Comparison of ENCODE assay signal across 8 cellular contexts in the genomic region with DNA sequence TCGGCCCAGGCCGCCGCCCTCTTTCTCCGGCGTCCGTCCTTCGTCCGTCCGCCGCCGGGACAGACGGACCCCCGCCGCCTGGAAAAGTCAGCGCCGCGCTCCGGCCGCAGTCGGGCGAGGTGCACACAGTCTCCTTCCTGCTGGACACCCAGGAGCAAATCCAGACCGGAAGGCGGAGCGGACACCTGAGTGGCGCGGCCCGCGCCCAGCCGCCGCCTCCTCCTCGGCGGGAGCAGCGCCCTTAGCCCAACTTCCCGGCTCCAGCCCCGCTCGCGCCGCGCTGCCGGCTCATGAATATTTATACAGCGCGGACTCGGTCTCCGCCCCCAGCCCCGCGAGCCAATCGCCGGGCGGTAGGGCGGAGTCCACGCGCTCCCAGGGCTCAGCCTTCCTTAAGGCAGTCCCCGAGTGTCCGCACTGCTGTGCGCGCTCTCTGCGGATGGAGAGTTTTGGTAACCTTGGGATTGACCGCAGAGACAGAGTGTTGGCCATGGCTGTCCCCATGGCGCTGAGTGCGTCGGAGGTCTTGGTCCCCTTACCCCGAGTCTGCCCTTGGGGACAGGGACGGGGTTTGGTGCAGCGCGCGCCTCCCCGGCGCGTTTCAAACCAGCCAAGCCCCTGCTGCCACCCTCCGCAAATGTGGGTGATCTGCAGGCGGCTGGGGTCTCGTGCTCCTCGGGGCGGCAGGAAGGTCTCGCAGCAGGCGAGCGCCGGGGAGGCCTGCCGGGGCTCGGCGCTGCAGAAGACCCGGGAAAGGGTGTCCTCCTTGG.
DNase-seq lines count a peak whose midpoint lies in the region; ATAC-seq lines count a peak whose summit lies in the region.

A gene with protein sequence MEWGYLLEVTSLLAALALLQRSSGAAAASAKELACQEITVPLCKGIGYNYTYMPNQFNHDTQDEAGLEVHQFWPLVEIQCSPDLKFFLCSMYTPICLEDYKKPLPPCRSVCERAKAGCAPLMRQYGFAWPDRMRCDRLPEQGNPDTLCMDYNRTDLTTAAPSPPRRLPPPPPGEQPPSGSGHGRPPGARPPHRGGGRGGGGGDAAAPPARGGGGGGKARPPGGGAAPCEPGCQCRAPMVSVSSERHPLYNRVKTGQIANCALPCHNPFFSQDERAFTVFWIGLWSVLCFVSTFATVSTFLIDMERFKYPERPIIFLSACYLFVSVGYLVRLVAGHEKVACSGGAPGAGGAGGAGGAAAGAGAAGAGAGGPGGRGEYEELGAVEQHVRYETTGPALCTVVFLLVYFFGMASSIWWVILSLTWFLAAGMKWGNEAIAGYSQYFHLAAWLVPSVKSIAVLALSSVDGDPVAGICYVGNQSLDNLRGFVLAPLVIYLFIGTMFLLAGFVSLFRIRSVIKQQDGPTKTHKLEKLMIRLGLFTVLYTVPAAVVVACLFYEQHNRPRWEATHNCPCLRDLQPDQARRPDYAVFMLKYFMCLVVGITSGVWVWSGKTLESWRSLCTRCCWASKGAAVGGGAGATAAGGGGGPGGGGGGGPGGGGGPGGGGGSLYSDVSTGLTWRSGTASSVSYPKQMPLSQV (minus strand): TSS at position 274 of the 770 bp plus-strand sequence. CDS start 867 bp downstream, outside the sequence.

- peaks cover 47% of the 10 kb centered on the region for H3K27me3 ChIP-seq in neuron (ENCODE audit: insufficient read depth, low read length)
- H3K27me3 ChIP-seq in stomach smooth muscle (ENCODE audit: control insufficient read depth in 1 of 2, insufficient read depth in 2 of 2, low read length in 2 of 2) = no peaks in the 10 kb centered on the region

- ATAC-seq in GM21576 (IDR thresholded peaks at IDR 0.05; ENCODE audit: unreplicated experiment) = peak; percentile 88

- H3K9me3 ChIP-seq in neuron (ENCODE audit: low read length) = peaks cover 6% of the 10 kb centered on the region
- peaks cover 0 to under 1% of the 10 kb centered on the region in 2 donors for H3K9me3 ChIP-seq in stomach smooth muscle (ENCODE audit: control insufficient read depth in 2 of 2, low read length in 2 of 2)

- peak within 1 kb of the TSS; percentile 98 for H2AFZ ChIP-seq in neuron (ENCODE audit: low read depth, low read length)

- H3K4me1 ChIP-seq in neuron (ENCODE audit: insufficient read depth, low read length) (peaks cover 16% of the 10 kb centered on the region), stomach smooth muscle (ENCODE audit: control insufficient read depth, insufficient read depth, low read length) (peaks cover 25% of the 10 kb centered on the region)

- H3K36me3 ChIP-seq in neuron (ENCODE audit: insufficient read depth, low read length) (no peaks in the 10 kb centered on the region), stomach smooth muscle (ENCODE audit: control insufficient read depth in 2 of 2, insufficient read depth in 2 of 2, low read length in 2 of 2) (no peaks in the 10 kb centered on the region)

- H3K9ac ChIP-seq in stomach smooth muscle (ENCODE audit: low read length in 2 of 2) = peak within 1 kb of the TSS; percentile 55 to 63

- peak within 1 kb of the TSS; percentile 60 for H3K27ac ChIP-seq in stomach smooth muscle (ENCODE audit: low read length)

- DNase-seq in DMS153 treated with DMSO at 0.1 percent for 48 hours (lab: John Stamatoyannopoulos, UW; ENCODE audit: unreplicated experiment) (peak; percentile 46), HuH-7.5 (ENCODE audit: low spot score) (peak; percentile 67), RKO (ENCODE audit: low spot score) (peak; percentile 85), foreskin melanocyte (peak; percentile 86)
- DNase-seq in activated naive CD4-positive, alpha-beta T cell (lab: John Stamatoyannopoulos, UW) = peak; percentile 11 to 44 (median 29)

- H3K4me3 ChIP-seq in neuron (ENCODE audit: low read length) (peak within 1 kb of the TSS; percentile 39), stomach smooth muscle (ENCODE audit: low read length in 2 of 2) (peak within 1 kb of the TSS; percentile 82 to 88)

Comparison
In these comparisons a context has a peak if more than half of its experiments do, and no peak if none do; other contexts are left out.
1. Peak in every context shown above with its lines: DNase-seq, ATAC-seq, H3K4me3 ChIP-seq and H3K27ac ChIP-seq.
2. DNase-seq: peak in every context shown above with its lines; median percentile 86 in foreskin melanocyte; 85 in RKO; 67 in HuH-7.5; 46 in DMS153 treated with DMSO at 0.1 percent for 48 hours; 29 in activated naive CD4-positive, alpha-beta T cell.